Comparison of ENCODE assay signal across 1 cellular context in the genomic region with DNA sequence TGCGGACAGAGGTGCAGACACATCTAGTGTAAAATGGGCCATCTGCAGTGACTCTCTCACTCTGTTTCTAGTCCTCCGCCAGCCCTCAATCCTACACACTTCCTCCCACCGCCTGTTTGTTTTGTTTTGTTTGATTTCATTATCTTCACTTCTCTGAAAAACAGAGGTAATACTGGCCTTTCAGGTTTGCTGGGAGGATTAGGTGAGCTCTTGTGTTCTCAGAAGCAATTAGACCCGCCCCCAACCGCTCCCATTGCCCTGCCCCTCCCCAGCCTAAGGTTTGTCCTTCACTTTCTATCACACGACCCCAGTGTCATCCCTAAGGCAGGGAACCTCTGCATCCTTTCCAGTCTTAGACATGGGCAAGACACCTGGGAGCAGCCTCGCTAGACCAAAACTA.
TF ChIP-seq lines count a peak whose summit lies in the region.

No MANE protein-coding gene starts in this region.

TF ChIP-seq in HepG2, 621 proteins besides CTCF, POLR2A, EP300 and RAD21 (continued from another document):
- no peak for TF ChIP-seq LRRFIP1 (CRISPR knock-in tag; conservative IDR thresholded peaks at IDR 0.05)
- TF ChIP-seq ZNF879 (CRISPR knock-in tag; IDR thresholded peaks at IDR 0.05), result no peak
- TF ChIP-seq, protein P1, sequence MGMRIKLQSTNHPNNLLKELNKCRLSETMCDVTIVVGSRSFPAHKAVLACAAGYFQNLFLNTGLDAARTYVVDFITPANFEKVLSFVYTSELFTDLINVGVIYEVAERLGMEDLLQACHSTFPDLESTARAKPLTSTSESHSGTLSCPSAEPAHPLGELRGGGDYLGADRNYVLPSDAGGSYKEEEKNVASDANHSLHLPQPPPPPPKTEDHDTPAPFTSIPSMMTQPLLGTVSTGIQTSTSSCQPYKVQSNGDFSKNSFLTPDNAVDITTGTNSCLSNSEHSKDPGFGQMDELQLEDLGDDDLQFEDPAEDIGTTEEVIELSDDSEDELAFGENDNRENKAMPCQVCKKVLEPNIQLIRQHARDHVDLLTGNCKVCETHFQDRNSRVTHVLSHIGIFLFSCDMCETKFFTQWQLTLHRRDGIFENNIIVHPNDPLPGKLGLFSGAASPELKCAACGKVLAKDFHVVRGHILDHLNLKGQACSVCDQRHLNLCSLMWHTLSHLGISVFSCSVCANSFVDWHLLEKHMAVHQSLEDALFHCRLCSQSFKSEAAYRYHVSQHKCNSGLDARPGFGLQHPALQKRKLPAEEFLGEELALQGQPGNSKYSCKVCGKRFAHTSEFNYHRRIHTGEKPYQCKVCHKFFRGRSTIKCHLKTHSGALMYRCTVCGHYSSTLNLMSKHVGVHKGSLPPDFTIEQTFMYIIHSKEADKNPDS (CRISPR knock-in tag; IDR thresholded peaks at IDR 0.05), result no peak
- no peak for TF ChIP-seq ZNF567 (CRISPR knock-in tag; IDR thresholded peaks at IDR 0.05; ENCODE audit: borderline replicate concordance)
- TF ChIP-seq ZNF646 (CRISPR knock-in tag; IDR thresholded peaks at IDR 0.05), result no peak
- TF ChIP-seq PTBP1 (IDR thresholded peaks at IDR 0.05; ENCODE audit: low read depth, low read length, poor library complexity, severe bottlenecking), result no peak
- no peak for TF ChIP-seq CENPX (CRISPR knock-in tag; IDR thresholded peaks at IDR 0.05)
- TF ChIP-seq, protein P2, sequence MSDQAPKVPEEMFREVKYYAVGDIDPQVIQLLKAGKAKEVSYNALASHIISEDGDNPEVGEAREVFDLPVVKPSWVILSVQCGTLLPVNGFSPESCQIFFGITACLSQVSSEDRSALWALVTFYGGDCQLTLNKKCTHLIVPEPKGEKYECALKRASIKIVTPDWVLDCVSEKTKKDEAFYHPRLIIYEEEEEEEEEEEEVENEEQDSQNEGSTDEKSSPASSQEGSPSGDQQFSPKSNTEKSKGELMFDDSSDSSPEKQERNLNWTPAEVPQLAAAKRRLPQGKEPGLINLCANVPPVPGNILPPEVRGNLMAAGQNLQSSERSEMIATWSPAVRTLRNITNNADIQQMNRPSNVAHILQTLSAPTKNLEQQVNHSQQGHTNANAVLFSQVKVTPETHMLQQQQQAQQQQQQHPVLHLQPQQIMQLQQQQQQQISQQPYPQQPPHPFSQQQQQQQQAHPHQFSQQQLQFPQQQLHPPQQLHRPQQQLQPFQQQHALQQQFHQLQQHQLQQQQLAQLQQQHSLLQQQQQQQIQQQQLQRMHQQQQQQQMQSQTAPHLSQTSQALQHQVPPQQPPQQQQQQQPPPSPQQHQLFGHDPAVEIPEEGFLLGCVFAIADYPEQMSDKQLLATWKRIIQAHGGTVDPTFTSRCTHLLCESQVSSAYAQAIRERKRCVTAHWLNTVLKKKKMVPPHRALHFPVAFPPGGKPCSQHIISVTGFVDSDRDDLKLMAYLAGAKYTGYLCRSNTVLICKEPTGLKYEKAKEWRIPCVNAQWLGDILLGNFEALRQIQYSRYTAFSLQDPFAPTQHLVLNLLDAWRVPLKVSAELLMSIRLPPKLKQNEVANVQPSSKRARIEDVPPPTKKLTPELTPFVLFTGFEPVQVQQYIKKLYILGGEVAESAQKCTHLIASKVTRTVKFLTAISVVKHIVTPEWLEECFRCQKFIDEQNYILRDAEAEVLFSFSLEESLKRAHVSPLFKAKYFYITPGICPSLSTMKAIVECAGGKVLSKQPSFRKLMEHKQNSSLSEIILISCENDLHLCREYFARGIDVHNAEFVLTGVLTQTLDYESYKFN (CRISPR knock-in tag; conservative IDR thresholded peaks at IDR 0.05), result no peak
- no peak for TF ChIP-seq ZNF761 (CRISPR knock-in tag; conservative IDR thresholded peaks at IDR 0.05)
- no peak for TF ChIP-seq ZEB1 (IDR thresholded peaks at IDR 0.05; ENCODE audit: insufficient replicate concordance, low read depth)
- no peak for TF ChIP-seq ELF3 (CRISPR knock-in tag; IDR thresholded peaks at IDR 0.05)
- TF ChIP-seq ARID3A (IDR thresholded peaks at IDR 0.05; ENCODE audit: low read depth, low read length), result no peak
